Comparison of ENCODE assay signal across 1 cellular context in the genomic region with DNA sequence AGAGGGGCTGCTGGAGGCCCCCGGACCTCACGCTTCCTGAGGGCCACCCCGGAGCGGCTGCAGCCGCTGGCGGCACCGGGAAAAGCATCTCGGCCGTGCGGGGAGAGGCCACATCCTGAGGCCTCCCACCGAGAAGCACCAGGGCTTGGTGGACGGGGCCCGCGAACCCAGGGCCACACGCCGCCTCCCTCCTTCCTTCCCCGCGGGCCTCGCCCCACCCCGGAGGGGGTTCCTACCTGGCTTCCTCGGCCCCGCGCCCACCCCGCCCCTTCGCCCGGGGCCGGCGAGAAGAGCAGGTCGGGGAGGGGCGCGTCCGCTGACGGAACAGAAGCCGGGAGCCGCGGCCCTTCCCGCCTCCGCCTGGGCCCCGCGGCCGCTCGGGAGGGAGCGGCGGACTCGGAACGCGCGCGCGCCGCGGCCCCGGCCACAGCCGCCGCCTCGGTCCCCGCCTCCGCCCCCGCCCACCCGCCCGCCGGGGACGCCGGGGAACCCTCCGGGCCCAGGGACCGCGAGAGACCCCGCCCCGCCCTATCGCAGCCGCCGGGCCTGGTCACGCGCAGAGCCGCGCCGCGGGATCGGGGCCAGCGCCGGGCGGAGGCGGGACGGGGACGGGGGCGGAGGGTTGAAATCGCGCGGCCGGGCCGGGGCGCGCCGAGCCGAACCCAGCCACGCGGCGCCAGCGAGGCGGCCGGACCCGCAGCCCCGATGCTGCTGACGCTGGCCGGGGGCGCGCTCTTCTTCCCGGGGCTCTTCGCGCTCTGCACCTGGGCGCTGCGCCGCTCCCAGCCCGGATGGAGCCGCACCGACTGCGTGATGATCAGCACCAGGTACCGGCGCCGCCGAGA.
TF ChIP-seq lines count a peak whose summit lies in the region.

A gene (plus strand): TSS at position 654 of the 845 bp plus-strand sequence. CDS start 52 bp downstream, at position 706.

TF ChIP-seq in H1, 55 proteins besides CTCF, POLR2A, EP300 and RAD21:
- peak; percentile 33; the same call in 1 of the 2 replicates for TF ChIP-seq POLR2AphosphoS5 (IDR thresholded peaks at IDR 0.05; ENCODE audit: low read depth, low read length)
- no peak for TF ChIP-seq HDAC2 (IDR thresholded peaks at IDR 0.05; ENCODE audit: borderline replicate concordance in 1 of 2, low read depth in 2 of 2, low read length in 2 of 2)
- no peak for TF ChIP-seq BACH1 (IDR thresholded peaks at IDR 0.05; ENCODE audit: low read length)
- no peak for TF ChIP-seq POU5F1 (IDR thresholded peaks at IDR 0.05; ENCODE audit: low read depth, low read length)
- TF ChIP-seq CBX8 (IDR thresholded peaks at IDR 0.05; ENCODE audit: borderline replicate concordance, low read depth, low read length) = no peak
- no peak for TF ChIP-seq JUND (IDR thresholded peaks at IDR 0.05; ENCODE audit: low read length)
- peak; percentile 42 for TF ChIP-seq ASH2L (IDR thresholded peaks at IDR 0.05; ENCODE audit: low read length)
- peak; percentile 59; the same call in 1 of the 2 replicates for TF ChIP-seq RBBP5 (IDR thresholded peaks at IDR 0.05; ENCODE audit: borderline replicate concordance, low read depth, low read length)
- no peak for TF ChIP-seq SRF (IDR thresholded peaks at IDR 0.05; ENCODE audit: low read depth, low read length)
- TF ChIP-seq KDM4A (IDR thresholded peaks at IDR 0.05; ENCODE audit: low read depth, low read length, severe bottlenecking) = peak; percentile 58
- TF ChIP-seq PHF8 (conservative IDR thresholded peaks at IDR 0.05; ENCODE audit: low read depth, low read length) = peak; percentile 58
